Comparison of ENCODE assay signal across 1 cellular context in the genomic region with DNA sequence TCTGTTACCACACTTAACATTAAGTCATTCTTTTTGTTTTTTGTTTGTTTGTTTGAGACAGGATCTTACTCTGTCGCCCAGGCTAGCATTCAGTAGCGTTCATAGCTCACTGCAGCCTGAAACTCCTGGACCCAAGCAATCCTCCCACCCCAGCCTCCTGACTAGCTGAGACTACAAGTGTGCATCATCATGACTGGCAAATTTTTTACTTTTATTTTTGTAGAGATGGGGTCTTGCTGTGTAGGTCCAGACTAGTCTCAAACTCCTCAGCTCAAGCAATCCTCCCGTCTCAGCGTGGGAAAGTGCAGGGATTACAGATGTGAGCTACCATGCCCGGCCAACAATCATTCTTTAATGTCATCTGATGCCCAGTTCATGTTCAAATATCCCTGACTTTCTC.
A peak's percentile ranks its signal among the peaks of the same experiment; 100 is the strongest.
TF ChIP-seq lines count a peak whose summit lies in the region.

No MANE protein-coding gene starts in this region.

TF ChIP-seq in HepG2, 621 proteins besides CTCF, POLR2A, EP300 and RAD21:
- no peak for TF ChIP-seq KAT2B (IDR thresholded peaks at IDR 0.05; ENCODE audit: borderline replicate concordance, low read depth, low read length)
- TF ChIP-seq NFE2L2 (IDR thresholded peaks at IDR 0.05; ENCODE audit: low read length) = peak; percentile 62
